ENCODE assay signal across 21 cellular contexts in genomic region chr6:119328866-119329806, GRCh38. TPM values are rescaled to one million over a fixed set of nuclear protein-coding genes. Genes with fewer than 3 reads are reported as not detected.
DNase-seq lines count a peak whose midpoint lies in the region; ATAC-seq and TF ChIP-seq lines count a peak whose summit lies in the region.
"Had no signal": no experiment of that assay in that cellular context is flagged by ENCODE, and none has a peak within 500 bp of the region (broad histone marks: within the 10 kb centered on the region; RNA-seq: fewer than 3 reads in every experiment).

No MANE protein-coding gene starts in this region.

- DNase-seq in DMS 273 (lab: John Stamatoyannopoulos, UW; ENCODE audit: unreplicated experiment) (peak; percentile 22), DMS 273 treated with DMSO at 0.1 percent for 48 hours (lab: John Stamatoyannopoulos, UW) (no peak), BE2C (peak; percentile 40), NCI-H2029 treated with DMSO at 0.1 percent for 48 hours (lab: John Stamatoyannopoulos, UW) (peak; percentile 43), erythroblast (lab: John Stamatoyannopoulos, UW) (peak; percentile 26 to 37), mammary epithelial cell (no peak), lower lobe of right lung (no peak)
- DNase-seq: COR-L47, DMS153, EL, GOT3, NCI-H1417, NCI-H187, NCI-H2171, NCI-H748 treated with DMSO at 0.1 percent for 48 hours, PC-3 had no signal

- no peak overlapping the region for H3K27ac ChIP-seq in mammary epithelial cell (ENCODE audit: insufficient read depth, low read depth, low read length)
- no peak overlapping the region for H3K27ac ChIP-seq in lower lobe of right lung
- H3K27ac ChIP-seq: 22Rv1 had no signal

- H3K9me3 ChIP-seq in BE2C (no peaks in the 10 kb centered on the region), mammary epithelial cell (replicated peaks; ENCODE audit: insufficient read depth, low read length) (no peaks in the 10 kb centered on the region), lower lobe of right lung (no peaks in the 10 kb centered on the region)

- TF ChIP-seq CTCF in BE2C (IDR thresholded peaks at IDR 0.05; ENCODE audit: low read depth, low read length) (no peak), mammary epithelial cell (conservative IDR thresholded peaks at IDR 0.05 in 1 of 2, IDR thresholded peaks at IDR 0.05 in 1 of 2; ENCODE audit: extremely low read depth in 1 of 2, insufficient read depth in 1 of 2, low read depth in 1 of 2, low read length in 2 of 2) (no peak), lower lobe of right lung (IDR thresholded peaks at IDR 0.05) (no peak)

- intact Hi-C loops in mammary epithelial cell (cut with micrococcal nuclease): no loop called here
- intact Hi-C loops in lower lobe of right lung (cut with DNase I): no loop called here

- no peak overlapping the region for H2AFZ ChIP-seq in mammary epithelial cell (ENCODE audit: low read depth, low read length)

- no peak overlapping the region for H3K9ac ChIP-seq in mammary epithelial cell (ENCODE audit: insufficient read depth, low read length)

- in situ Hi-C loops in mammary epithelial cell (cut with MboI; ENCODE audit: low sequenced_read_pairs in 2 of 2): no loop called here

- dilution Hi-C loops in mammary epithelial cell (cut with HindIII; ENCODE audit: low sequenced_read_pairs): no loop called here

- TF ChIP-seq POLR2A in erythroblast (IDR thresholded peaks at IDR 0.05; ENCODE audit: low read length): no peak

- no peak overlapping the region for H3K4me2 ChIP-seq in mammary epithelial cell (ENCODE audit: insufficient read depth, low read depth, low read length)

- H3K36me3 ChIP-seq in BE2C (peaks cover 57% of the 10 kb centered on the region), mammary epithelial cell (ENCODE audit: insufficient read depth, low read length) (no peaks in the 10 kb centered on the region), lower lobe of right lung (no peaks in the 10 kb centered on the region)

- H3K27me3 ChIP-seq in BE2C (no peaks in the 10 kb centered on the region), mammary epithelial cell (ENCODE audit: insufficient read depth, low read length) (peaks cover 9% of the 10 kb centered on the region), lower lobe of right lung (ENCODE audit: low read depth) (no peaks in the 10 kb centered on the region)

- CTCF ChIA-PET in mammary epithelial cell (lab: Charles Lee; ENCODE audit: low non-redundant PET): no interaction called here

- BruUV-seq in mammary epithelial cell (replicated peaks; lab: Mats Ljungman, UMichigan): no TSS peak

- H3K4me1 ChIP-seq in BE2C (peaks cover 38% of the 10 kb centered on the region), mammary epithelial cell (ENCODE audit: insufficient read depth, low read length) (no peaks in the 10 kb centered on the region), lower lobe of right lung (peaks cover 17% of the 10 kb centered on the region)

- ATAC-seq in HG03175 (IDR thresholded peaks at IDR 0.05; ENCODE audit: unreplicated experiment): no peak
- ATAC-seq in lower lobe of right lung: no peak
- ATAC-seq: HCT116, K562, PC-3 had no signal

- 81% methylated on average over 4 of the region's 4 CpGs for WGBS in mammary epithelial cell (ENCODE audit: low coverage, missing lambda C conversion rate)

- H4K20me1 ChIP-seq in mammary epithelial cell (ENCODE audit: insufficient read depth, low read length): no peaks in the 10 kb centered on the region

- no peaks in the 10 kb centered on the region for H3K79me2 ChIP-seq in mammary epithelial cell (ENCODE audit: insufficient read depth, low read length)

- H3K4me3 ChIP-seq in BE2C (ENCODE audit: low read depth, low read length): no peak overlapping the region
- H3K4me3 ChIP-seq in mammary epithelial cell (replicated peaks in 1 of 3; ENCODE audit: insufficient read depth in 1 of 3, low read depth in 2 of 3, low read length in 3 of 3): no peak overlapping the region
- no peak overlapping the region for H3K4me3 ChIP-seq in lower lobe of right lung
- H3K4me3 ChIP-seq: GM12878, K562 had no signal

RNA-seq across cellular contexts. Expression of gene MAN1A1, which starts 20.4 kb away (rescaled TPM):
- 45.3 TPM for polyA plus RNA-seq in BE2C (2012; ENCODE audit: insufficient read depth, insufficient read length, low read depth)
- total RNA-seq in mammary epithelial cell (1 to 10 TPM; 4.0 to 5.3 TPM), lower lobe of right lung (78.0 TPM)
- 3.4 TPM for polyA plus RNA-seq in mammary epithelial cell
- polyA minus RNA-seq in mammary epithelial cell: 2.6 TPM

Comparison
In these comparisons a context has a peak if more than half of its experiments do, and no peak if none do; other contexts are left out.
1. DNase-seq: peak in DMS 273 (single experiment), BE2C (single experiment), NCI-H2029 treated with DMSO at 0.1 percent for 48 hours (single experiment) and erythroblast (2 of 2); none in DMS 273 treated with DMSO at 0.1 percent for 48 hours (single experiment), mammary epithelial cell (single experiment) and lower lobe of right lung (single experiment).
2. RNA of gene MAN1A1, which starts 20.4 kb away (total RNA-seq): 78.0 TPM in lower lobe of right lung (single experiment); 4.0 to 5.3 TPM in mammary epithelial cell; every median in the first group is over 10 times any median in the second.